8 cellular contexts compared by ENCODE assay signal in genomic region chr17:81682565-81683207, GRCh38. TPM values are rescaled to one million over a fixed set of nuclear protein-coding genes. Genes with fewer than 3 reads are reported as not detected.
A peak's percentile ranks its signal among the peaks of the same experiment; 100 is the strongest.
DNase-seq lines count a peak whose midpoint lies in the region; ATAC-seq and TF ChIP-seq lines count a peak whose summit lies in the region.

No MANE protein-coding gene starts in this region.

- no peak for TF ChIP-seq CTCF in esophagus squamous epithelium (IDR thresholded peaks at IDR 0.05)
- no peak for TF ChIP-seq CTCF in retinal pigment epithelial cell (conservative IDR thresholded peaks at IDR 0.05; ENCODE audit: low read depth, low read length)

- H3K27ac ChIP-seq in GM23248 (peak overlapping the region; percentile 73), esophagus squamous epithelium (peak overlapping the region; percentile 86 to 98 (median 94))

- 20 to 21% methylated on average over 19 of the region's 19 CpGs for WGBS in GM23248 (ENCODE audit: low coverage in 1 of 2, low lambda C conversion rate in 2 of 2, missing lambda C conversion rate in 2 of 2), 2 experiments
- 23 to 26% methylated on average over 12 of the region's 19 CpGs for WGBS in esophagus squamous epithelium, 2 donors

- peak overlapping the region; percentile 68 for H2AFZ ChIP-seq in GM23248

- peaks cover 7% of the 10 kb centered on the region for H3F3A ChIP-seq in GM23248 (ENCODE audit: insufficient read depth)

- H3K9me3 ChIP-seq in GM23248 (ENCODE audit: low read depth) (no peaks in the 10 kb centered on the region), esophagus squamous epithelium (no peaks in the 10 kb centered on the region)

- H3K4me1 ChIP-seq in GM23248 (ENCODE audit: insufficient read depth) (peaks cover 23% of the 10 kb centered on the region), esophagus squamous epithelium (peaks cover 24 to 49% (median 29%) of the 10 kb centered on the region in 3 donors)

- intact Hi-C loops in esophagus squamous epithelium (cut with DNase I) = no loop called here

- H3K79me2 ChIP-seq in GM23248 (ENCODE audit: insufficient read depth) = peaks cover 91% of the 10 kb centered on the region

- no peaks in the 10 kb centered on the region for H3K27me3 ChIP-seq in GM23248 (replicated peaks; ENCODE audit: insufficient read depth)
- no peaks in the 10 kb centered on the region for H3K27me3 ChIP-seq in esophagus squamous epithelium

- H3K4me3 ChIP-seq in GM23248 (peak overlapping the region; percentile 86), esophagus squamous epithelium (peak overlapping the region; percentile 85 to 97 (median 95)), retinal pigment epithelial cell (ENCODE audit: low read length) (peak overlapping the region; percentile 90)

- H3K36me3 ChIP-seq in GM23248 (ENCODE audit: low read depth) (peaks cover 19% of the 10 kb centered on the region), esophagus squamous epithelium (peaks cover 18 to 46% (median 20%) of the 10 kb centered on the region in 3 donors)

- no peaks in the 10 kb centered on the region for H3K9me2 ChIP-seq in GM23248 (ENCODE audit: insufficient read depth)

- H3K9ac ChIP-seq in GM23248 = peak overlapping the region; percentile 93

- DNase-seq in GM23248 = peak; percentile 51
- DNase-seq in RKO (ENCODE audit: low spot score) = peak; percentile 45
- no peak for DNase-seq in esophagus squamous epithelium (lab: John Stamatoyannopoulos, UW)
- no peak for DNase-seq in retinal pigment epithelial cell (ENCODE audit: low read depth)
- DNase-seq in stimulated activated CD4-positive, alpha-beta T cell treated with anti-CD3 and anti-CD28 coated beads, Interleukin-12 subunit alpha, Interleukin-12 subunit beta, amount 100 ng/mL, for 4 hours = no peak
- DNase-seq in activated CD8-positive, alpha-beta memory T cell treated with anti-CD3 and anti-CD28 coated beads for 24 hours = no peak

- H3K4me2 ChIP-seq in GM23248 (ENCODE audit: unreplicated experiment) = peak overlapping the region; percentile 88

- H4K20me1 ChIP-seq in GM23248 (ENCODE audit: insufficient read depth) = peaks cover 6% of the 10 kb centered on the region; the same call in 1 of the 2 replicates

- in situ Hi-C loops in GM23248 (cut with MboI) = no loop called here

- ATAC-seq in HG02610 (IDR thresholded peaks at IDR 0.05; ENCODE audit: unreplicated experiment) = no peak
- no peak for ATAC-seq in HG02623 (IDR thresholded peaks at IDR 0.05; ENCODE audit: unreplicated experiment)

- no peak for TF ChIP-seq POLR2A in esophagus squamous epithelium (IDR thresholded peaks at IDR 0.05)

RNA-seq across cellular contexts. Expression of gene ARL16, which starts 0.9 kb away (rescaled TPM):
- 37.6 and 45.6 TPM in 2 replicates for total RNA-seq in GM23248 (2014; rRNA removed; shearing (Covaris generic))
- polyA plus RNA-seq in GM23248 (2016; fragmentation: Nextera tagmentation; extraction: Ambion mirVana) = 70.8 and 72.8 TPM in 2 replicates
- total RNA-seq in esophagus squamous epithelium = 10 to 100 TPM; 19.1 to 34.3 (median 27.9) TPM

RNA-seq across cellular contexts. Expression of gene HGS, which starts 1.1 kb away (rescaled TPM):
- 161 and 166 TPM in 2 replicates for total RNA-seq in GM23248 (2014; rRNA removed; shearing (Covaris generic))
- polyA plus RNA-seq in GM23248 (2016; fragmentation: Nextera tagmentation; extraction: Ambion mirVana) = 106 and 110 TPM in 2 replicates
- 10 to 100 TPM; 48.2 to 86.8 (median 84.0) TPM for total RNA-seq in esophagus squamous epithelium

RNA-seq across cellular contexts. Expression of gene CCDC137, which starts 16.1 kb away (rescaled TPM):
- total RNA-seq in GM23248 (2014; rRNA removed; shearing (Covaris generic)) = 11.6 and 11.7 TPM in 2 replicates
- 22.0 and 22.8 TPM in 2 replicates for polyA plus RNA-seq in GM23248 (2016; fragmentation: Nextera tagmentation; extraction: Ambion mirVana)
- 10 to 100 TPM; 18.2 to 25.6 (median 21.4) TPM for total RNA-seq in esophagus squamous epithelium

RNA-seq across cellular contexts. Expression of gene OXLD1, which starts 16.3 kb away (rescaled TPM):
- total RNA-seq in GM23248 (2014; rRNA removed; shearing (Covaris generic)) = 19.9 and 49.3 TPM in 2 replicates
- 48.5 and 50.4 TPM in 2 replicates for polyA plus RNA-seq in GM23248 (2016; fragmentation: Nextera tagmentation; extraction: Ambion mirVana)
- total RNA-seq in esophagus squamous epithelium = 10 to 100 TPM; 17.6 to 54.5 (median 37.4) TPM

RNA-seq across cellular contexts. Expression of gene MRPL12, which starts 20.5 kb away (rescaled TPM):
- total RNA-seq in GM23248 (2014; rRNA removed; shearing (Covaris generic)) = 4.3 and 4.9 TPM in 2 replicates
- polyA plus RNA-seq in GM23248 (2016; fragmentation: Nextera tagmentation; extraction: Ambion mirVana) = 76.3 and 78.5 TPM in 2 replicates
- total RNA-seq in esophagus squamous epithelium = 100 to 1,000 TPM in 1 of 4 donors, 10 to 100 TPM in 3; 69.6 to 115 (median 79.9) TPM

Comparison
In these comparisons a context has a peak if more than half of its experiments do, and no peak if none do; other contexts are left out.
1. DNase-seq: peak in GM23248 (single experiment) and RKO (single experiment); none in esophagus squamous epithelium (single experiment), retinal pigment epithelial cell (single experiment), stimulated activated CD4-positive, alpha-beta T cell treated with anti-CD3 and anti-CD28 coated beads, Interleukin-12 subunit alpha, Interleukin-12 subunit beta, amount 100 ng/mL, for 4 hours (single experiment) and activated CD8-positive, alpha-beta memory T cell treated with anti-CD3 and anti-CD28 coated beads for 24 hours (single experiment).
2. Peak in every context shown above with its lines, with median percentiles within 50 percentile points of each other: H3K4me3 ChIP-seq.